ENCODE assay signal across 18 cellular contexts in genomic region chr2:53752385-53752784, GRCh38. TPM values are rescaled to one million over a fixed set of nuclear protein-coding genes. Genes with fewer than 3 reads are reported as not detected.
DNase-seq lines count a peak whose midpoint lies in the region; ATAC-seq and TF ChIP-seq lines count a peak whose summit lies in the region.
"Had no signal": no experiment of that assay in that cellular context is flagged by ENCODE, and none has a peak within 500 bp of the region (broad histone marks: within the 10 kb centered on the region; RNA-seq: fewer than 3 reads in every experiment).

No MANE protein-coding gene starts in this region.

- TF ChIP-seq CTCF in WERI-Rb-1 (IDR thresholded peaks at IDR 0.05; ENCODE audit: low read depth, low read length) (no peak), mesothelial cell of epicardium (IDR thresholded peaks at IDR 0.05; ENCODE audit: unreplicated experiment) (no peak)

- H3K27me3 ChIP-seq in WERI-Rb-1 (ENCODE audit: insufficient read depth, low read depth, severe bottlenecking): no peaks in the 10 kb centered on the region
- H3K27me3 ChIP-seq: BLaER1, uterus had no signal

- H3K4me1 Mint-ChIP-seq in activated CD8-positive, alpha-beta memory T cell treated with anti-CD3 and anti-CD28 coated beads, Interleukin-2, amount 10 ng/mL, durations not matched to agents 7 days and 5 days: peaks cover 27% of the 10 kb centered on the region
- H3K4me1 Mint-ChIP-seq in mesothelial cell of epicardium: peaks cover 15% of the 10 kb centered on the region

- CTCF ChIA-PET in activated CD8-positive, alpha-beta memory T cell treated with anti-CD3 and anti-CD28 coated beads, Interleukin-2, amount 10 ng/mL, durations not matched to agents 7 days and 5 days (lab: Charles Lee): no interaction called here

- H3K27me3 Mint-ChIP-seq in activated CD8-positive, alpha-beta memory T cell treated with anti-CD3 and anti-CD28 coated beads, Interleukin-2, amount 10 ng/mL, durations not matched to agents 7 days and 5 days: no peaks in the 10 kb centered on the region
- no peaks in the 10 kb centered on the region for H3K27me3 Mint-ChIP-seq in mesothelial cell of epicardium (ENCODE audit: low read depth)

- peaks cover 54% of the 10 kb centered on the region for H3K36me3 Mint-ChIP-seq in activated CD8-positive, alpha-beta memory T cell treated with anti-CD3 and anti-CD28 coated beads, Interleukin-2, amount 10 ng/mL, durations not matched to agents 7 days and 5 days
- peaks cover 38% of the 10 kb centered on the region for H3K36me3 Mint-ChIP-seq in mesothelial cell of epicardium

- H3K27ac Mint-ChIP-seq in activated CD8-positive, alpha-beta memory T cell treated with anti-CD3 and anti-CD28 coated beads, Interleukin-2, amount 10 ng/mL, durations not matched to agents 7 days and 5 days: peak overlapping the region; percentile 72
- peak overlapping the region; percentile 64 for H3K27ac Mint-ChIP-seq in mesothelial cell of epicardium

- no peak for ATAC-seq in activated CD8-positive, alpha-beta memory T cell treated with anti-CD3 and anti-CD28 coated beads, Interleukin-2, amount 10 ng/mL, durations not matched to agents 7 days and 5 days
- no peak for ATAC-seq in HG02870 (IDR thresholded peaks at IDR 0.05; ENCODE audit: unreplicated experiment)
- ATAC-seq: left colon, psoas muscle had no signal

- H3K9me3 ChIP-seq in WERI-Rb-1 (ENCODE audit: severe bottlenecking): no peaks in the 10 kb centered on the region
- H3K9me3 ChIP-seq: BLaER1, psoas muscle, uterus had no signal

- no peak overlapping the region for H3K4me3 ChIP-seq in WERI-Rb-1 (ENCODE audit: low read depth, low read length)
- H3K4me3 ChIP-seq: BLaER1, psoas muscle, skin epidermis, uterus had no signal

- H3K27ac ChIP-seq in WERI-Rb-1: peak overlapping the region; percentile 56
- H3K27ac ChIP-seq: BLaER1, psoas muscle, skin epidermis, uterus had no signal

- no peaks in the 10 kb centered on the region for H3K9me3 Mint-ChIP-seq in activated CD8-positive, alpha-beta memory T cell treated with anti-CD3 and anti-CD28 coated beads, Interleukin-2, amount 10 ng/mL, durations not matched to agents 7 days and 5 days (ENCODE audit: low read depth)
- peaks cover 5% of the 10 kb centered on the region for H3K9me3 Mint-ChIP-seq in mesothelial cell of epicardium

- H3K36me3 ChIP-seq in WERI-Rb-1: peaks cover 39% of the 10 kb centered on the region
- H3K36me3 ChIP-seq: uterus had no signal

- H3K4me3 Mint-ChIP-seq in activated CD8-positive, alpha-beta memory T cell treated with anti-CD3 and anti-CD28 coated beads, Interleukin-2, amount 10 ng/mL, durations not matched to agents 7 days and 5 days: no peak overlapping the region
- H3K4me3 Mint-ChIP-seq in mesothelial cell of epicardium: no peak overlapping the region

- DNase-seq in activated CD8-positive, alpha-beta memory T cell treated with anti-CD3 and anti-CD28 coated beads, Interleukin-2, amount 10 ng/mL, durations not matched to agents 7 days and 5 days: no peak
- no peak for DNase-seq in activated CD8-positive, alpha-beta memory T cell treated with anti-CD3 and anti-CD28 coated beads for 24 hours
- DNase-seq in WERI-Rb-1: peak; percentile 31
- no peak for DNase-seq in mesothelial cell of epicardium (ENCODE audit: low spot score in 2 of 2, unreplicated experiment in 2 of 2)
- no peak for DNase-seq in GM03348 (ENCODE audit: low spot score)
- DNase-seq: effector CD8-positive, alpha-beta T cell; left colon; midbrain; MV-4-11; NCI-H2029; NCI-H510A; psoas muscle; stimulated activated CD4-positive, alpha-beta T cell treated with anti-CD3 and anti-CD28 coated beads, Interleukin-4, amount 100 ng/mL, for 24 hours; T1000; uterus had no signal

RNA-seq across cellular contexts. Expression of gene CHAC2, which starts 15.2 kb away (rescaled TPM):
- 10 to 100 TPM; 13.3 to 21.9 TPM for total RNA-seq in activated CD8-positive, alpha-beta memory T cell treated with anti-CD3 and anti-CD28 coated beads, Interleukin-2, amount 10 ng/mL, durations not matched to agents 7 days and 5 days
- 0.71 to 1.2 TPM (median 1.1 TPM) in 3 replicates for total RNA-seq in mesothelial cell of epicardium

RNA-seq across cellular contexts. Expression of gene ASB3, which starts 34.4 kb away (rescaled TPM):
- total RNA-seq in activated CD8-positive, alpha-beta memory T cell treated with anti-CD3 and anti-CD28 coated beads, Interleukin-2, amount 10 ng/mL, durations not matched to agents 7 days and 5 days: 10 to 100 TPM; 27.6 to 30.1 TPM
- 34.9 to 38.6 TPM (median 36.6 TPM) in 3 replicates for total RNA-seq in mesothelial cell of epicardium

RNA-seq across cellular contexts. Expression of gene ERLEC1, which starts 34.5 kb away (rescaled TPM):
- 10 to 100 TPM; 21.6 to 30.8 TPM for total RNA-seq in activated CD8-positive, alpha-beta memory T cell treated with anti-CD3 and anti-CD28 coated beads, Interleukin-2, amount 10 ng/mL, durations not matched to agents 7 days and 5 days
- total RNA-seq in mesothelial cell of epicardium: 34.2 to 36.8 TPM (median 34.9 TPM) in 3 replicates
